Comparison of ENCODE assay signal across 1 cellular context in the genomic region with DNA sequence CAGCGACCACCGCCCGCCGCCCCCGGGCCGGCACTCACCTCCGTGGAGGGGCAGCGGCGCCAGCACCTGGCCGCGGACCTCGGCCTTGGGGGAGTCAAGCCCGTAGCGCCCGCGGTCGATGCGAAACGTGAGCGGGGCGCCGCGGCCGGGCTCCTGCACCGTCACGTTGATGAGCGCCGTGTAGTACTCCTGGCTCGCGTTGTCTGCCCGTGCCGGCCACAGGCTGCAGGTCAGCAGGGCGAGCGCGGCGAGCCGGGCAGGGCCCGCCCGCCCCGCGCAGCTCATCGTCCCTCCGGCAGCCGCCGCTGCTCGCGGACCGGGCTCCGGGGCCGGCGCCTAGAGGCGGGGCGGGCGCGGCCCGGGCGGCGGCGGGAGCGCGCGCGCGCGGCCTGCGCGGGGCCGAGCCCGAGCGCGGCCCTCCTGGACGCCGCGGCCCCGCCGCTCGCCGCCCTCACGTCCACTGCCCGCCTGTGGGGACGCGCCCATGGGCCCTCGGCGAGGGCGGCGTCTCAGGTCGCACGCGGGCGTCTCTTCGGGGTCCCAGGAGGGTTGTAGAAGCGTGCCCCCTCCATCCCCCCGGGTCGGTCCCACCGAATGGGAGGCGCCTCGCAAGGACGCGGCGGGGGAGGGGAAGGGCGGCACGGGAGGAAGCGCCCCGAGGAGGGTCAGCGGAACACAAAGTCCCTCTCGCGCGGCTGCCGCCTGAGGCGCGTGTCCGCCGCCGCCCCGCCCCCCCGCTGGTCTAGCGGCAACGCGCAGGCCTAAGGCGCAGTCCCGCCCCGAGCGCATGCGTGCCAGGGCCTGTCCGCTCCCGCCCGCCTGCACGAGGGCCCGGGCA.
A peak's percentile ranks its signal among the peaks of the same experiment; 100 is the strongest.
TF ChIP-seq lines count a peak whose summit lies in the region.

A gene with protein sequence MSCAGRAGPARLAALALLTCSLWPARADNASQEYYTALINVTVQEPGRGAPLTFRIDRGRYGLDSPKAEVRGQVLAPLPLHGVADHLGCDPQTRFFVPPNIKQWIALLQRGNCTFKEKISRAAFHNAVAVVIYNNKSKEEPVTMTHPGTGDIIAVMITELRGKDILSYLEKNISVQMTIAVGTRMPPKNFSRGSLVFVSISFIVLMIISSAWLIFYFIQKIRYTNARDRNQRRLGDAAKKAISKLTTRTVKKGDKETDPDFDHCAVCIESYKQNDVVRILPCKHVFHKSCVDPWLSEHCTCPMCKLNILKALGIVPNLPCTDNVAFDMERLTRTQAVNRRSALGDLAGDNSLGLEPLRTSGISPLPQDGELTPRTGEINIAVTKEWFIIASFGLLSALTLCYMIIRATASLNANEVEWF (minus strand): TSS at position 342 of the 838 bp plus-strand sequence. CDS start 57 bp downstream, at position 285.

TF ChIP-seq in K562, 482 proteins besides CTCF, POLR2A, EP300 and RAD21 (continued from another document):
- TF ChIP-seq, protein P1, sequence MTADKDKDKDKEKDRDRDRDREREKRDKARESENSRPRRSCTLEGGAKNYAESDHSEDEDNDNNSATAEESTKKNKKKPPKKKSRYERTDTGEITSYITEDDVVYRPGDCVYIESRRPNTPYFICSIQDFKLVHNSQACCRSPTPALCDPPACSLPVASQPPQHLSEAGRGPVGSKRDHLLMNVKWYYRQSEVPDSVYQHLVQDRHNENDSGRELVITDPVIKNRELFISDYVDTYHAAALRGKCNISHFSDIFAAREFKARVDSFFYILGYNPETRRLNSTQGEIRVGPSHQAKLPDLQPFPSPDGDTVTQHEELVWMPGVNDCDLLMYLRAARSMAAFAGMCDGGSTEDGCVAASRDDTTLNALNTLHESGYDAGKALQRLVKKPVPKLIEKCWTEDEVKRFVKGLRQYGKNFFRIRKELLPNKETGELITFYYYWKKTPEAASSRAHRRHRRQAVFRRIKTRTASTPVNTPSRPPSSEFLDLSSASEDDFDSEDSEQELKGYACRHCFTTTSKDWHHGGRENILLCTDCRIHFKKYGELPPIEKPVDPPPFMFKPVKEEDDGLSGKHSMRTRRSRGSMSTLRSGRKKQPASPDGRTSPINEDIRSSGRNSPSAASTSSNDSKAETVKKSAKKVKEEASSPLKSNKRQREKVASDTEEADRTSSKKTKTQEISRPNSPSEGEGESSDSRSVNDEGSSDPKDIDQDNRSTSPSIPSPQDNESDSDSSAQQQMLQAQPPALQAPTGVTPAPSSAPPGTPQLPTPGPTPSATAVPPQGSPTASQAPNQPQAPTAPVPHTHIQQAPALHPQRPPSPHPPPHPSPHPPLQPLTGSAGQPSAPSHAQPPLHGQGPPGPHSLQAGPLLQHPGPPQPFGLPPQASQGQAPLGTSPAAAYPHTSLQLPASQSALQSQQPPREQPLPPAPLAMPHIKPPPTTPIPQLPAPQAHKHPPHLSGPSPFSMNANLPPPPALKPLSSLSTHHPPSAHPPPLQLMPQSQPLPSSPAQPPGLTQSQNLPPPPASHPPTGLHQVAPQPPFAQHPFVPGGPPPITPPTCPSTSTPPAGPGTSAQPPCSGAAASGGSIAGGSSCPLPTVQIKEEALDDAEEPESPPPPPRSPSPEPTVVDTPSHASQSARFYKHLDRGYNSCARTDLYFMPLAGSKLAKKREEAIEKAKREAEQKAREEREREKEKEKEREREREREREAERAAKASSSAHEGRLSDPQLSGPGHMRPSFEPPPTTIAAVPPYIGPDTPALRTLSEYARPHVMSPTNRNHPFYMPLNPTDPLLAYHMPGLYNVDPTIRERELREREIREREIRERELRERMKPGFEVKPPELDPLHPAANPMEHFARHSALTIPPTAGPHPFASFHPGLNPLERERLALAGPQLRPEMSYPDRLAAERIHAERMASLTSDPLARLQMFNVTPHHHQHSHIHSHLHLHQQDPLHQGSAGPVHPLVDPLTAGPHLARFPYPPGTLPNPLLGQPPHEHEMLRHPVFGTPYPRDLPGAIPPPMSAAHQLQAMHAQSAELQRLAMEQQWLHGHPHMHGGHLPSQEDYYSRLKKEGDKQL (CRISPR knock-in tag; IDR thresholded peaks at IDR 0.05; ENCODE audit: borderline replicate concordance): peak; percentile 98
- TF ChIP-seq, protein P2, sequence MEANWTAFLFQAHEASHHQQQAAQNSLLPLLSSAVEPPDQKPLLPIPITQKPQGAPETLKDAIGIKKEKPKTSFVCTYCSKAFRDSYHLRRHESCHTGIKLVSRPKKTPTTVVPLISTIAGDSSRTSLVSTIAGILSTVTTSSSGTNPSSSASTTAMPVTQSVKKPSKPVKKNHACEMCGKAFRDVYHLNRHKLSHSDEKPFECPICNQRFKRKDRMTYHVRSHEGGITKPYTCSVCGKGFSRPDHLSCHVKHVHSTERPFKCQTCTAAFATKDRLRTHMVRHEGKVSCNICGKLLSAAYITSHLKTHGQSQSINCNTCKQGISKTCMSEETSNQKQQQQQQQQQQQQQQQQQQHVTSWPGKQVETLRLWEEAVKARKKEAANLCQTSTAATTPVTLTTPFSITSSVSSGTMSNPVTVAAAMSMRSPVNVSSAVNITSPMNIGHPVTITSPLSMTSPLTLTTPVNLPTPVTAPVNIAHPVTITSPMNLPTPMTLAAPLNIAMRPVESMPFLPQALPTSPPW (CRISPR knock-in tag; IDR thresholded peaks at IDR 0.05): peak; percentile 99
- peak; percentile 88 for TF ChIP-seq RBFOX2 (IDR thresholded peaks at IDR 0.05; ENCODE audit: low read depth, low read length)
- TF ChIP-seq HDAC6 (IDR thresholded peaks at IDR 0.05; ENCODE audit: low read depth, low read length): no peak
- TF ChIP-seq ATF7 (IDR thresholded peaks at IDR 0.05): peak; percentile 73
- TF ChIP-seq, protein P3, sequence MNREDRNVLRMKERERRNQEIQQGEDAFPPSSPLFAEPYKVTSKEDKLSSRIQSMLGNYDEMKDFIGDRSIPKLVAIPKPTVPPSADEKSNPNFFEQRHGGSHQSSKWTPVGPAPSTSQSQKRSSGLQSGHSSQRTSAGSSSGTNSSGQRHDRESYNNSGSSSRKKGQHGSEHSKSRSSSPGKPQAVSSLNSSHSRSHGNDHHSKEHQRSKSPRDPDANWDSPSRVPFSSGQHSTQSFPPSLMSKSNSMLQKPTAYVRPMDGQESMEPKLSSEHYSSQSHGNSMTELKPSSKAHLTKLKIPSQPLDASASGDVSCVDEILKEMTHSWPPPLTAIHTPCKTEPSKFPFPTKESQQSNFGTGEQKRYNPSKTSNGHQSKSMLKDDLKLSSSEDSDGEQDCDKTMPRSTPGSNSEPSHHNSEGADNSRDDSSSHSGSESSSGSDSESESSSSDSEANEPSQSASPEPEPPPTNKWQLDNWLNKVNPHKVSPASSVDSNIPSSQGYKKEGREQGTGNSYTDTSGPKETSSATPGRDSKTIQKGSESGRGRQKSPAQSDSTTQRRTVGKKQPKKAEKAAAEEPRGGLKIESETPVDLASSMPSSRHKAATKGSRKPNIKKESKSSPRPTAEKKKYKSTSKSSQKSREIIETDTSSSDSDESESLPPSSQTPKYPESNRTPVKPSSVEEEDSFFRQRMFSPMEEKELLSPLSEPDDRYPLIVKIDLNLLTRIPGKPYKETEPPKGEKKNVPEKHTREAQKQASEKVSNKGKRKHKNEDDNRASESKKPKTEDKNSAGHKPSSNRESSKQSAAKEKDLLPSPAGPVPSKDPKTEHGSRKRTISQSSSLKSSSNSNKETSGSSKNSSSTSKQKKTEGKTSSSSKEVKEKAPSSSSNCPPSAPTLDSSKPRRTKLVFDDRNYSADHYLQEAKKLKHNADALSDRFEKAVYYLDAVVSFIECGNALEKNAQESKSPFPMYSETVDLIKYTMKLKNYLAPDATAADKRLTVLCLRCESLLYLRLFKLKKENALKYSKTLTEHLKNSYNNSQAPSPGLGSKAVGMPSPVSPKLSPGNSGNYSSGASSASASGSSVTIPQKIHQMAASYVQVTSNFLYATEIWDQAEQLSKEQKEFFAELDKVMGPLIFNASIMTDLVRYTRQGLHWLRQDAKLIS (CRISPR knock-in tag; IDR thresholded peaks at IDR 0.05): peak; percentile 96
- no peak for TF ChIP-seq MEF2A (IDR thresholded peaks at IDR 0.05; ENCODE audit: control insufficient read depth, low read depth, low read length)
- TF ChIP-seq ZBTB17 (CRISPR knock-in tag; IDR thresholded peaks at IDR 0.05): peak; percentile 89
- peak in 1 of 2 experiments; percentile 99; a peak in 2 of 3 replicates for TF ChIP-seq CBX3 (IDR thresholded peaks at IDR 0.05; ENCODE audit: borderline replicate concordance in 1 of 2, low read length in 2 of 2)
- peak in 1 of 2 experiments; percentile 66; a peak in 1 of 4 replicates for TF ChIP-seq RCOR1 (IDR thresholded peaks at IDR 0.05; ENCODE audit: borderline replicate concordance in 1 of 2, low read depth in 2 of 2, low read length in 2 of 2)
- TF ChIP-seq TEAD4 (IDR thresholded peaks at IDR 0.05; ENCODE audit: low read length): 0 out of 2 replicates have a peak, but pooled peaks have one; percentile 55
- peak; percentile 94 for TF ChIP-seq TEAD4 (CRISPR knock-in tag; IDR thresholded peaks at IDR 0.05; ENCODE audit: borderline replicate concordance)
- no peak for TF ChIP-seq KAT2B (IDR thresholded peaks at IDR 0.05; ENCODE audit: low read depth, low read length)
- TF ChIP-seq PTBP1 (IDR thresholded peaks at IDR 0.05; ENCODE audit: low read depth, low read length): peak; percentile 73; the same call in 1 of the 2 replicates
- peak; percentile 93 for TF ChIP-seq ZNF431 (CRISPR knock-in tag; IDR thresholded peaks at IDR 0.05)
- TF ChIP-seq STAT5B (CRISPR knock-in tag; IDR thresholded peaks at IDR 0.05): no peak
- 0 out of 2 replicates have a peak, but pooled peaks have one; percentile 54 for TF ChIP-seq ZNF134 (CRISPR knock-in tag; conservative IDR thresholded peaks at IDR 0.05)
- peak; percentile 95 for TF ChIP-seq ZNF224 (CRISPR knock-in tag; IDR thresholded peaks at IDR 0.05)
- TF ChIP-seq ZNF77 (CRISPR knock-in tag; IDR thresholded peaks at IDR 0.05): no peak
- TF ChIP-seq, protein P4, sequence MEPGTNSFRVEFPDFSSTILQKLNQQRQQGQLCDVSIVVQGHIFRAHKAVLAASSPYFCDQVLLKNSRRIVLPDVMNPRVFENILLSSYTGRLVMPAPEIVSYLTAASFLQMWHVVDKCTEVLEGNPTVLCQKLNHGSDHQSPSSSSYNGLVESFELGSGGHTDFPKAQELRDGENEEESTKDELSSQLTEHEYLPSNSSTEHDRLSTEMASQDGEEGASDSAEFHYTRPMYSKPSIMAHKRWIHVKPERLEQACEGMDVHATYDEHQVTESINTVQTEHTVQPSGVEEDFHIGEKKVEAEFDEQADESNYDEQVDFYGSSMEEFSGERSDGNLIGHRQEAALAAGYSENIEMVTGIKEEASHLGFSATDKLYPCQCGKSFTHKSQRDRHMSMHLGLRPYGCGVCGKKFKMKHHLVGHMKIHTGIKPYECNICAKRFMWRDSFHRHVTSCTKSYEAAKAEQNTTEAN (CRISPR knock-in tag; IDR thresholded peaks at IDR 0.05): peak; percentile 94
- no peak for TF ChIP-seq SREBF1 (IDR thresholded peaks at IDR 0.05; ENCODE audit: borderline replicate concordance, low read depth, low read length)
- no peak for TF ChIP-seq ZNF785 (CRISPR knock-in tag; IDR thresholded peaks at IDR 0.05)
- TF ChIP-seq JUN (IDR thresholded peaks at IDR 0.05; ENCODE audit: borderline replicate concordance, low read depth, low read length): peak; percentile 81; the same call in 1 of the 2 replicates
- peak; percentile 98 for TF ChIP-seq JUN (CRISPR knock-in tag; IDR thresholded peaks at IDR 0.05; ENCODE audit: borderline replicate concordance)
- TF ChIP-seq ZC3H4 (CRISPR knock-in tag; IDR thresholded peaks at IDR 0.05; ENCODE audit: borderline replicate concordance): peak; percentile 87; the same call in 1 of the 2 replicates
- TF ChIP-seq, protein P5, sequence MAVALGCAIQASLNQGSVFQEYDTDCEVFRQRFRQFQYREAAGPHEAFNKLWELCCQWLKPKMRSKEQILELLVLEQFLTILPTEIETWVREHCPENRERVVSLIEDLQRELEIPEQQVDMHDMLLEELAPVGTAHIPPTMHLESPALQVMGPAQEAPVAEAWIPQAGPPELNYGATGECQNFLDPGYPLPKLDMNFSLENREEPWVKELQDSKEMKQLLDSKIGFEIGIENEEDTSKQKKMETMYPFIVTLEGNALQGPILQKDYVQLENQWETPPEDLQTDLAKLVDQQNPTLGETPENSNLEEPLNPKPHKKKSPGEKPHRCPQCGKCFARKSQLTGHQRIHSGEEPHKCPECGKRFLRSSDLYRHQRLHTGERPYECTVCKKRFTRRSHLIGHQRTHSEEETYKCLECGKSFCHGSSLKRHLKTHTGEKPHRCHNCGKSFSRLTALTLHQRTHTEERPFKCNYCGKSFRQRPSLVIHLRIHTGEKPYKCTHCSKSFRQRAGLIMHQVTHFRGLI (CRISPR knock-in tag; IDR thresholded peaks at IDR 0.05): peak; percentile 54; the same call in 1 of the 2 replicates
- no peak for TF ChIP-seq HNRNPH1 (optimal IDR thresholded peaks at IDR 0.05; ENCODE audit: low read depth, low read length)
- TF ChIP-seq, protein P6, sequence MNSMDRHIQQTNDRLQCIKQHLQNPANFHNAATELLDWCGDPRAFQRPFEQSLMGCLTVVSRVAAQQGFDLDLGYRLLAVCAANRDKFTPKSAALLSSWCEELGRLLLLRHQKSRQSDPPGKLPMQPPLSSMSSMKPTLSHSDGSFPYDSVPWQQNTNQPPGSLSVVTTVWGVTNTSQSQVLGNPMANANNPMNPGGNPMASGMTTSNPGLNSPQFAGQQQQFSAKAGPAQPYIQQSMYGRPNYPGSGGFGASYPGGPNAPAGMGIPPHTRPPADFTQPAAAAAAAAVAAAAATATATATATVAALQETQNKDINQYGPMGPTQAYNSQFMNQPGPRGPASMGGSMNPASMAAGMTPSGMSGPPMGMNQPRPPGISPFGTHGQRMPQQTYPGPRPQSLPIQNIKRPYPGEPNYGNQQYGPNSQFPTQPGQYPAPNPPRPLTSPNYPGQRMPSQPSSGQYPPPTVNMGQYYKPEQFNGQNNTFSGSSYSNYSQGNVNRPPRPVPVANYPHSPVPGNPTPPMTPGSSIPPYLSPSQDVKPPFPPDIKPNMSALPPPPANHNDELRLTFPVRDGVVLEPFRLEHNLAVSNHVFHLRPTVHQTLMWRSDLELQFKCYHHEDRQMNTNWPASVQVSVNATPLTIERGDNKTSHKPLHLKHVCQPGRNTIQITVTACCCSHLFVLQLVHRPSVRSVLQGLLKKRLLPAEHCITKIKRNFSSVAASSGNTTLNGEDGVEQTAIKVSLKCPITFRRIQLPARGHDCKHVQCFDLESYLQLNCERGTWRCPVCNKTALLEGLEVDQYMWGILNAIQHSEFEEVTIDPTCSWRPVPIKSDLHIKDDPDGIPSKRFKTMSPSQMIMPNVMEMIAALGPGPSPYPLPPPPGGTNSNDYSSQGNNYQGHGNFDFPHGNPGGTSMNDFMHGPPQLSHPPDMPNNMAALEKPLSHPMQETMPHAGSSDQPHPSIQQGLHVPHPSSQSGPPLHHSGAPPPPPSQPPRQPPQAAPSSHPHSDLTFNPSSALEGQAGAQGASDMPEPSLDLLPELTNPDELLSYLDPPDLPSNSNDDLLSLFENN (IDR thresholded peaks at IDR 0.05; ENCODE audit: low read depth in 2 of 2, low read length in 2 of 2): 0 out of 4 replicates have a peak, but pooled peaks of 1 of the 2 experiments have one; percentile 30
- TF ChIP-seq CCNT2 (IDR thresholded peaks at IDR 0.05; ENCODE audit: borderline replicate concordance, extremely low read depth, insufficient read length, low read depth, low read length): peak; percentile 38
- TF ChIP-seq E2F3 (CRISPR knock-in tag; IDR thresholded peaks at IDR 0.05): peak; percentile 92
- peak; percentile 88; the same call in 1 of the 2 replicates for TF ChIP-seq ZNF12 (CRISPR knock-in tag; IDR thresholded peaks at IDR 0.05)
TF ChIP-seq in K562: peak in this region for 180.
